Comparison of ENCODE assay signal across 30 cellular contexts in genomic region chr13:106453101-106453500, GRCh38.
"Had no signal": no experiment of that assay in that cellular context is flagged by ENCODE, and none has a peak within 500 bp of the region (broad histone marks: within the 10 kb centered on the region; RNA-seq: fewer than 3 reads in every experiment).

No MANE protein-coding gene starts in this region.

- ATAC-seq: naive thymus-derived CD4-positive, alpha-beta T cell; natural killer cell; psoas muscle; right cardiac atrium; right lobe of liver; stimulated activated effector memory CD8-positive, alpha-beta T cell treated with anti-CD3 and anti-CD28 coated beads, Interleukin-12 subunit alpha, Interleukin-12 subunit beta, amount 100 ng/mL, for 72 hours; stimulated activated naive B cell treated with anti-CD40 and anti-IgM and Interleukin-4, amounts not matched to agents 10 μg/mL and 1 μg/mL and 100 μg/mL, for 72 hours; upper lobe of right lung had no signal

- H3K27me3 ChIP-seq: neural progenitor cell, neutrophil, ovary, right lobe of liver, sigmoid colon, stomach, thyroid gland, tibial nerve, upper lobe of right lung, uterus had no signal

- H3K9me3 ChIP-seq: neutrophil, ovary, psoas muscle, right lobe of liver, sigmoid colon, stomach, thoracic aorta, thyroid gland, tibial nerve, upper lobe of right lung, uterus had no signal

- H2AFZ ChIP-seq: neural progenitor cell, parathyroid adenoma had no signal

- H3K36me3 ChIP-seq: neural progenitor cell, neutrophil, ovary, right lobe of liver, sigmoid colon, stomach, thoracic aorta, thyroid gland, tibial nerve, upper lobe of right lung, uterus had no signal

- DNase-seq: naive thymus-derived CD4-positive, alpha-beta T cell; natural killer cell; nucleus accumbens; ovary; posterior cingulate gyrus; psoas muscle; right cardiac atrium; right lobe of liver; sigmoid colon; small intestine; stimulated activated CD4-positive, alpha-beta T cell treated with anti-CD3 and anti-CD28 coated beads, Interleukin-15, amount 100 ng/mL, for 24 hours; stimulated activated CD4-positive, alpha-beta T cell treated with anti-CD3 and anti-CD28 coated beads, Interleukin-2, amount 100 ng/mL, for 24 hours; stimulated activated CD4-positive, alpha-beta T cell treated with anti-CD3 and anti-CD28 coated beads, Interleukin-2, amount 100 ng/mL, for 48 hours; stimulated activated CD4-positive, alpha-beta T cell treated with anti-CD3 and anti-CD28 coated beads, Interleukin-4, amount 100 ng/mL, for 24 hours; stimulated activated naive B cell treated with anti-CD40 and anti-IgM and Interleukin-4, amounts not matched to agents 10 μg/mL and 1 μg/mL and 100 μg/mL, for 72 hours; stimulated activated naive CD4-positive, alpha-beta T cell treated with Interleukin-2 at 50 U/mL for 16 hours; stomach; thyroid gland; trophoblast cell; upper lobe of right lung; uterus had no signal

- H3K9ac ChIP-seq: neural progenitor cell, parathyroid adenoma had no signal

- H3K36me3 Mint-ChIP-seq: naive thymus-derived CD4-positive, alpha-beta T cell; natural killer cell; neural progenitor cell; stimulated activated effector memory CD8-positive, alpha-beta T cell treated with anti-CD3 and anti-CD28 coated beads, Interleukin-12 subunit alpha, Interleukin-12 subunit beta, amount 100 ng/mL, for 72 hours; stimulated activated naive B cell treated with anti-CD40 and anti-IgM and Interleukin-4, amounts not matched to agents 10 μg/mL and 1 μg/mL and 100 μg/mL, for 72 hours had no signal

- H3K4me1 Mint-ChIP-seq: naive thymus-derived CD4-positive, alpha-beta T cell; natural killer cell; nephron; stimulated activated effector memory CD8-positive, alpha-beta T cell treated with anti-CD3 and anti-CD28 coated beads, Interleukin-12 subunit alpha, Interleukin-12 subunit beta, amount 100 ng/mL, for 72 hours; stimulated activated naive B cell treated with anti-CD40 and anti-IgM and Interleukin-4, amounts not matched to agents 10 μg/mL and 1 μg/mL and 100 μg/mL, for 72 hours had no signal

- H3K4me2 ChIP-seq: neural progenitor cell had no signal

- H3K4me3 Mint-ChIP-seq: naive thymus-derived CD4-positive, alpha-beta T cell; natural killer cell; nephron; neural progenitor cell; stimulated activated effector memory CD8-positive, alpha-beta T cell treated with anti-CD3 and anti-CD28 coated beads, Interleukin-12 subunit alpha, Interleukin-12 subunit beta, amount 100 ng/mL, for 72 hours; stimulated activated naive B cell treated with anti-CD40 and anti-IgM and Interleukin-4, amounts not matched to agents 10 μg/mL and 1 μg/mL and 100 μg/mL, for 72 hours; stimulated activated naive CD8-positive, alpha-beta T cell treated with anti-CD3 and anti-CD28 coated beads, Interleukin-15, Interleukin-2, amounts not matched to agents 100 ng/mL and 50 ng/mL, for 24 hours had no signal

- H3K9me3 Mint-ChIP-seq: naive thymus-derived CD4-positive, alpha-beta T cell; natural killer cell; nephron; stimulated activated effector memory CD8-positive, alpha-beta T cell treated with anti-CD3 and anti-CD28 coated beads, Interleukin-12 subunit alpha, Interleukin-12 subunit beta, amount 100 ng/mL, for 72 hours; stimulated activated naive CD8-positive, alpha-beta T cell treated with anti-CD3 and anti-CD28 coated beads, Interleukin-15, Interleukin-2, amounts not matched to agents 100 ng/mL and 50 ng/mL, for 24 hours had no signal

- H3K4me1 ChIP-seq: neural progenitor cell, parathyroid adenoma, psoas muscle, right lobe of liver, sigmoid colon, stomach, tibial nerve, upper lobe of right lung, uterus had no signal

- H3K27ac Mint-ChIP-seq: natural killer cell; nephron; neural progenitor cell; progenitor cell of endocrine pancreas; stimulated activated effector memory CD8-positive, alpha-beta T cell treated with anti-CD3 and anti-CD28 coated beads, Interleukin-12 subunit alpha, Interleukin-12 subunit beta, amount 100 ng/mL, for 72 hours; stimulated activated naive B cell treated with anti-CD40 and anti-IgM and Interleukin-4, amounts not matched to agents 10 μg/mL and 1 μg/mL and 100 μg/mL, for 72 hours; stimulated activated naive CD8-positive, alpha-beta T cell treated with anti-CD3 and anti-CD28 coated beads, Interleukin-15, Interleukin-2, amounts not matched to agents 100 ng/mL and 50 ng/mL, for 24 hours had no signal

- H3K4me3 ChIP-seq: neural progenitor cell, ovary, psoas muscle, right lobe of liver, sigmoid colon, stomach, thoracic aorta, thyroid gland, tibial nerve, upper lobe of right lung, uterus had no signal

- H3K27ac ChIP-seq: neural progenitor cell, neutrophil, ovary, parathyroid adenoma, psoas muscle, right lobe of liver, sigmoid colon, stomach, thoracic aorta, thyroid gland, tibial nerve, upper lobe of right lung, uterus had no signal
